7 cellular contexts compared by ENCODE assay signal in genomic region chr3:157499342-157499963, GRCh38. TPM values are rescaled to one million over a fixed set of nuclear protein-coding genes. Genes with fewer than 3 reads are reported as not detected.
DNase-seq lines count a peak whose midpoint lies in the region; FAIRE-seq and TF ChIP-seq lines count a peak whose summit lies in the region.

No MANE protein-coding gene starts in this region.

- H3K27ac Mint-ChIP-seq in MCF 10A (ENCODE audit: low read depth, unreplicated experiment) = peak overlapping the region; percentile 82

- intact Hi-C loops in MCF 10A (cut with micrococcal nuclease) = no loop called here

- H3K27ac ChIP-seq in KMS-11 (no peak overlapping the region), keratinocyte (ENCODE audit: control insufficient read depth, insufficient read depth, low read length) (no peak overlapping the region), subcutaneous abdominal adipose tissue (ENCODE audit: low read depth, low read length) (no peak overlapping the region), SK-N-SH (ENCODE audit: low read depth in 2 of 2, low read length in 1 of 2) (no peak overlapping the region)

- 80% methylated on average over 20 of the region's 24 CpGs for WGBS in SK-N-SH (ENCODE audit: low lambda C conversion rate)

- H3K4me1 Mint-ChIP-seq in MCF 10A (ENCODE audit: insufficient read depth, unreplicated experiment) = peaks cover 21% of the 10 kb centered on the region

- CTCF ChIA-PET in MCF 10A (lab: Yijun Ruan, JAX) (interaction anchor here (0.6 to 11.6 kb wide), 11 partner anchors 16 to 1489 kb away, joined by 3 to 282 read pairs (median 3); partner anchors contain the start of gene PTX3), SK-N-SH (lab: Yijun Ruan, JAX) (interaction anchor here (0.9 to 10.7 kb wide), 2 partner anchors 32 to 295 kb away, joined by 3 to 142 read pairs; no protein-coding TSS in a partner anchor)

- dilution Hi-C loops in keratinocyte (cut with MboI; ENCODE audit: extremely low pct_ligation_motif_present, low sequenced_read_pairs) = loop anchor here (25.0 kb wide), 1 partner anchor 287 kb away; no protein-coding TSS in a partner anchor

- H3K36me3 Mint-ChIP-seq in MCF 10A (ENCODE audit: insufficient read depth, unreplicated experiment) = no peaks in the 10 kb centered on the region

- H3K9me3 ChIP-seq in keratinocyte (ENCODE audit: control insufficient read depth, low read depth, low read length) = no peaks in the 10 kb centered on the region
- no peaks in the 10 kb centered on the region for H3K9me3 ChIP-seq in subcutaneous abdominal adipose tissue (ENCODE audit: control insufficient read depth in 5 of 5, low read length in 5 of 5)
- no peaks in the 10 kb centered on the region for H3K9me3 ChIP-seq in SK-N-SH

- no peak for TF ChIP-seq RAD21 in SK-N-SH (IDR thresholded peaks at IDR 0.05; ENCODE audit: low read length)

- H3K9me3 Mint-ChIP-seq in MCF 10A (ENCODE audit: unreplicated experiment) = no peaks in the 10 kb centered on the region

- H3K4me2 ChIP-seq in KMS-11 (no peak overlapping the region), keratinocyte (ENCODE audit: control insufficient read depth, extremely low read depth, insufficient read depth, low read depth, low read length) (peak overlapping the region; percentile 84), SK-N-SH (no peak overlapping the region)

- H3K4me1 ChIP-seq in KMS-11 (ENCODE audit: low read depth, poor library complexity, severe bottlenecking) (no peaks in the 10 kb centered on the region), keratinocyte (ENCODE audit: control insufficient read depth, extremely low read depth, insufficient read depth, low read length) (peaks cover 16% of the 10 kb centered on the region), subcutaneous abdominal adipose tissue (ENCODE audit: control insufficient read depth in 5 of 5, insufficient read depth in 5 of 5, low read length in 5 of 5) (peaks cover 0 to 19% (median 12%) of the 10 kb centered on the region in 5 donors), SK-N-SH (ENCODE audit: control insufficient read depth in 1 of 2, insufficient read depth in 2 of 2, low read depth in 1 of 2, low read length in 1 of 2) (peaks cover 7 to 14% of the 10 kb centered on the region in 2 experiments)

- H3K79me2 ChIP-seq in KMS-11 (ENCODE audit: insufficient read depth, low read depth) (no peaks in the 10 kb centered on the region), keratinocyte (ENCODE audit: control insufficient read depth, insufficient read depth, low read length) (no peaks in the 10 kb centered on the region), SK-N-SH (ENCODE audit: insufficient read depth) (no peaks in the 10 kb centered on the region)

- peaks cover 8% of the 10 kb centered on the region for H3F3A ChIP-seq in SK-N-SH (replicated peaks; ENCODE audit: insufficient read depth)

- TF ChIP-seq EP300 in SK-N-SH (IDR thresholded peaks at IDR 0.05; ENCODE audit: borderline replicate concordance in 1 of 2, low read depth in 1 of 2, low read length in 1 of 2) = no peak

- peak overlapping the region; percentile 45; the same call in 1 of the 2 replicates for H2AFZ ChIP-seq in KMS-11 (ENCODE audit: low read depth)
- peak overlapping the region; percentile 79 for H2AFZ ChIP-seq in keratinocyte (ENCODE audit: control insufficient read depth, low read length)
- H2AFZ ChIP-seq in SK-N-SH (ENCODE audit: low read depth) = no peak overlapping the region

- DNase-seq in MCF 10A (ENCODE audit: unreplicated experiment) (peak; percentile 49), keratinocyte (ENCODE audit: low read depth, low spot score) (peak; percentile 17), SK-N-SH (no peak), middle frontal gyrus (ENCODE audit: extremely low spot score, low spot score) (no peak), NCI-H2107 treated with DMSO at 0.1 percent for 48 hours (lab: John Stamatoyannopoulos, UW; ENCODE audit: unreplicated experiment) (no peak)

- H3K4me3 ChIP-seq in KMS-11 (IDR thresholded peaks at IDR 0.05; ENCODE audit: insufficient read depth, low read depth, low read length) (no peak overlapping the region), keratinocyte (ENCODE audit: control insufficient read depth in 2 of 3, extremely low read depth in 1 of 3, insufficient read depth in 2 of 3, low read depth in 1 of 3, low read length in 3 of 3) (peak overlapping the region; percentile 20 to 62 (median 51)), subcutaneous abdominal adipose tissue (ENCODE audit: low read depth in 1 of 5, low read length in 5 of 5) (peak overlapping the region; percentile 31 to 59 (median 49)), SK-N-SH (ENCODE audit: low read depth in 2 of 2, low read length in 1 of 2) (no peak overlapping the region)

- H3K36me3 ChIP-seq in KMS-11 (ENCODE audit: insufficient read depth) (no peaks in the 10 kb centered on the region), keratinocyte (ENCODE audit: control insufficient read depth in 2 of 2, extremely low read depth in 1 of 2, insufficient read depth in 2 of 2, low read length in 2 of 2) (no peaks in the 10 kb centered on the region), subcutaneous abdominal adipose tissue (ENCODE audit: control insufficient read depth in 5 of 5, insufficient read depth in 5 of 5, low read length in 5 of 5) (no peaks in the 10 kb centered on the region), SK-N-SH (replicated peaks in 1 of 2; ENCODE audit: control insufficient read depth in 1 of 2, insufficient read depth in 2 of 2, low read length in 1 of 2) (no peaks in the 10 kb centered on the region)

- no peaks in the 10 kb centered on the region for H3K9me2 ChIP-seq in SK-N-SH

- H3K4me3 Mint-ChIP-seq in MCF 10A (ENCODE audit: unreplicated experiment) = peak overlapping the region; percentile 81

- H4K20me1 ChIP-seq in KMS-11 (ENCODE audit: insufficient read depth) (no peaks in the 10 kb centered on the region), keratinocyte (ENCODE audit: control insufficient read depth, extremely low read depth, insufficient read depth, low read length) (no peaks in the 10 kb centered on the region), SK-N-SH (ENCODE audit: insufficient read depth) (no peaks in the 10 kb centered on the region)

- H3K27me3 ChIP-seq in KMS-11 (ENCODE audit: insufficient read depth, low read depth) = no peaks in the 10 kb centered on the region; the same call in 1 of the 2 replicates
- H3K27me3 ChIP-seq in keratinocyte (ENCODE audit: control insufficient read depth, extremely low read depth, insufficient read depth, low read length) = no peaks in the 10 kb centered on the region
- peaks cover 0 to 11% (median 6%) of the 10 kb centered on the region in 5 donors for H3K27me3 ChIP-seq in subcutaneous abdominal adipose tissue (ENCODE audit: control insufficient read depth in 5 of 5, insufficient read depth in 4 of 5, low read length in 5 of 5)
- H3K27me3 ChIP-seq in SK-N-SH (ENCODE audit: insufficient read depth) = no peaks in the 10 kb centered on the region

- BruUV-seq in MCF 10A (replicated peaks; lab: Mats Ljungman, UMichigan) = no TSS peak

- H3K9ac ChIP-seq in KMS-11 = no peak overlapping the region
- H3K9ac ChIP-seq in keratinocyte (ENCODE audit: control insufficient read depth, extremely low read depth, insufficient read depth, low read length) = no peak overlapping the region
- H3K9ac ChIP-seq in subcutaneous abdominal adipose tissue (ENCODE audit: low read length in 5 of 5) = peak overlapping the region in 2 of 5 donors; percentile 2 to 36
- H3K9ac ChIP-seq in SK-N-SH = no peak overlapping the region

- no peak for TF ChIP-seq CTCF in KMS-11 (conservative IDR thresholded peaks at IDR 0.05; ENCODE audit: low read depth, low read length)
- TF ChIP-seq CTCF in MCF 10A (IDR thresholded peaks at IDR 0.05; ENCODE audit: unreplicated experiment) = no peak
- TF ChIP-seq CTCF in keratinocyte (optimal IDR thresholded peaks at IDR 0.05 in 1 of 3, IDR thresholded peaks at IDR 0.05 in 1 of 3, conservative IDR thresholded peaks at IDR 0.05 in 1 of 3; ENCODE audit: extremely low read depth in 1 of 3, insufficient read depth in 2 of 3, low read length in 3 of 3) = no peak
- no peak for TF ChIP-seq CTCF in SK-N-SH (IDR thresholded peaks at IDR 0.05)

- POLR2A ChIA-PET in MCF 10A (lab: Yijun Ruan, JAX) = interaction anchor here (0.6 to 2.9 kb wide), 12 partner anchors 9 to 1970 kb away, joined by 3 to 20 read pairs (median 4); partner anchors contain the start of gene PTX3
- POLR2A ChIA-PET in SK-N-SH (lab: Yijun Ruan, JAX) = no interaction called here

- peak; percentile 64 for FAIRE-seq in keratinocyte (lab: Jason Lieb, UNC)

- no peaks in the 10 kb centered on the region for H3K27me3 Mint-ChIP-seq in MCF 10A (ENCODE audit: insufficient read depth, unreplicated experiment)

- no peaks in the 10 kb centered on the region for H3K9me1 ChIP-seq in keratinocyte (ENCODE audit: control insufficient read depth, extremely low read depth, insufficient read depth, low read length)

TF ChIP-seq in SK-N-SH, 30 proteins besides CTCF, POLR2A, EP300 and RAD21 (continues in another document):
- no peak for TF ChIP-seq TEAD4 (IDR thresholded peaks at IDR 0.05; ENCODE audit: borderline replicate concordance, insufficient read depth)
- TF ChIP-seq EZH2phosphoT487 (IDR thresholded peaks at IDR 0.05; ENCODE audit: borderline replicate concordance, low read depth) = no peak
- TF ChIP-seq MAX (IDR thresholded peaks at IDR 0.05; ENCODE audit: low read depth) = no peak
- no peak for TF ChIP-seq SMC3 (IDR thresholded peaks at IDR 0.05; ENCODE audit: low read depth, low read length)
- no peak for TF ChIP-seq JUND (IDR thresholded peaks at IDR 0.05)
- TF ChIP-seq SIN3A (IDR thresholded peaks at IDR 0.05; ENCODE audit: borderline replicate concordance, low read depth, low read length) = no peak
- no peak for TF ChIP-seq MXI1 (IDR thresholded peaks at IDR 0.05; ENCODE audit: low read depth, low read length)

RNA-seq across cellular contexts. Expression of gene VEPH1, which starts 3.8 kb away (rescaled TPM):
- total RNA-seq in MCF 10A (2022) = 2.4 TPM in 2 replicates
- polyA plus RNA-seq in keratinocyte (0.21 to 0.57 TPM (median 0.44 TPM) in 3 replicates), SK-N-SH (2012; rRNA removed) (6.0 and 11.3 TPM in 2 replicates)
- polyA plus RNA-seq in keratinocyte (2011; ENCODE audit: low read depth) = not detected
- 0.18 and 0.34 TPM in 2 replicates for polyA plus RNA-seq in keratinocyte (2011; cell fraction: cytosol; rRNA removed)
- 0.12 and 0.41 TPM in 2 replicates for polyA plus RNA-seq in keratinocyte (2011; cell fraction: nucleus; rRNA removed)
- polyA plus RNA-seq in keratinocyte (2012; ENCODE audit: low replicate concordance) = 0.20 and 0.40 TPM in 2 replicates
- polyA minus RNA-seq in keratinocyte = 0.63 to 1.3 TPM (median 1.2 TPM) in 3 replicates
- polyA minus RNA-seq in keratinocyte (2011; cell fraction: cytosol; rRNA and poly(A)+ RNA removed) = not detected
- polyA minus RNA-seq in keratinocyte (2011; cell fraction: nucleus; rRNA and poly(A)+ RNA removed) = 0.95 TPM in 1 of 2 replicates, not detected in the other
- polyA plus RNA-seq in SK-N-SH (2012; cell fraction: cytosol; rRNA removed) = 8.7 and 9.8 TPM in 2 replicates
- 6.1 and 11.5 TPM in 2 replicates for polyA plus RNA-seq in SK-N-SH (2012; cell fraction: nucleus; rRNA removed)

Comparison
In these comparisons a context has a peak if more than half of its experiments do, and no peak if none do; other contexts are left out.
1. H3K4me3 ChIP-seq: peak in keratinocyte (3 of 3) and subcutaneous abdominal adipose tissue (5 of 5); none in KMS-11 (single experiment) and SK-N-SH (0 of 2).
2. DNase-seq: peak in MCF 10A (single experiment) and keratinocyte (single experiment); none in SK-N-SH (single experiment), middle frontal gyrus (single experiment) and NCI-H2107 treated with DMSO at 0.1 percent for 48 hours (single experiment).